24 cellular contexts compared by ENCODE assay signal in the genomic region with DNA sequence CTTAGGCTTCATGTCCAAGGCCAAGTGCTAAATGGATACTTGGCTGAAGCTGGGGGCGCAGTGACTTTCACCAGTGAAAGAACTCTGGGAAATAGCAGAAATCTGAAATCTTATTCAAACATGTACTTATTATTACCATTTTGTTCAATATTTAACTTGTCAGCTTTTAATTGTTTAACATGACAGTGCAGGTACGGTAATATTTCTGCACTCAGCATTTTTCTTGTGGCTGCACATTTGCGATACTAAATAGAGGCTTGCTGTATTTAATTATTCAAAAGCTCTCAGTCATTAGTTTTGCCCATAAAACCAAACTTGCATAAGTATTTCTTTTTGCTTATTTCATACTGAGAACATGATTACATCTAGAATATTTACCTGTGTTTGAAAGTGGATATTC. TPM values are rescaled to one million over a fixed set of nuclear protein-coding genes. Genes with fewer than 3 reads are reported as not detected.
"Had no signal": no experiment of that assay in that cellular context is flagged by ENCODE, and none has a peak within 500 bp of the region (broad histone marks: within the 10 kb centered on the region; RNA-seq: fewer than 3 reads in every experiment).

No MANE protein-coding gene starts in this region.

- H3K9me3 ChIP-seq: neutrophil, pancreas, prostate gland, spleen, stomach, thoracic aorta, thyroid gland, tibial nerve, upper lobe of right lung, uterus had no signal

- DNase-seq: naive thymus-derived CD4-positive, alpha-beta T cell; natural killer cell; pancreas; right cardiac atrium; spleen; stimulated activated CD4-positive, alpha-beta T cell treated with anti-CD3 and anti-CD28 coated beads, Interleukin-12 subunit alpha, Interleukin-12 subunit beta, amount 100 ng/mL, for 4 hours; stimulated activated CD4-positive, alpha-beta T cell treated with anti-CD3 and anti-CD28 coated beads, Interleukin-1b, Interleukin-23, amount 100 ng/mL, for 48 hours; stimulated activated CD4-positive, alpha-beta T cell treated with anti-CD3 and anti-CD28 coated beads, Interleukin-4, amount 100 ng/mL, for 1 hour; stimulated activated CD4-positive, alpha-beta T cell treated with anti-CD3 and anti-CD28 coated beads, Interleukin-4, amount 100 ng/mL, for 4 hours; stimulated activated CD8-positive, alpha-beta memory T cell treated with anti-CD3 and anti-CD28 coated beads, Interleukin-4, amount 100 ng/mL, for 48 hours; stimulated activated naive CD4-positive, alpha-beta T cell treated with Interleukin-2 at 50 U/mL for 16 hours; stomach; thyroid gland; upper lobe of right lung; uterus had no signal

- H3K36me3 ChIP-seq: neutrophil, pancreas, prostate gland, thoracic aorta, tibial nerve, upper lobe of right lung, uterus had no signal

- H3K27me3 ChIP-seq: neutrophil, pancreas, spleen, stomach, thyroid gland, tibial nerve, upper lobe of right lung, uterus had no signal

- H3K4me1 ChIP-seq: pancreas, prostate gland, spleen, stomach, thyroid gland, upper lobe of right lung, uterus had no signal

- ATAC-seq: naive thymus-derived CD4-positive, alpha-beta T cell; natural killer cell; pancreas; sciatic nerve; stimulated activated memory B cell treated with anti-CD40 and anti-IgM and Interleukin-4, amounts not matched to agents 10 μg/mL and 1 μg/mL and 100 μg/mL, for 72 hours had no signal

- H3K4me2 ChIP-seq: smooth muscle cell had no signal

- H3K27ac ChIP-seq: neutrophil, pancreas, prostate gland, skin epidermis, spleen, stomach, thoracic aorta, thyroid gland, tibial nerve, upper lobe of right lung, uterus had no signal

- H3K4me3 ChIP-seq: pancreas, prostate gland, skin epidermis, smooth muscle cell, spleen, stomach, thoracic aorta, thyroid gland, tibial nerve, upper lobe of right lung, uterus had no signal

- FAIRE-seq: pancreas had no signal

RNA-seq across cellular contexts. Expression of a gene that starts 31.7 kb away (rescaled TPM):
- total RNA-seq: osteocyte had no signal
